ENCODE assay signal across 22 cellular contexts in the genomic region with DNA sequence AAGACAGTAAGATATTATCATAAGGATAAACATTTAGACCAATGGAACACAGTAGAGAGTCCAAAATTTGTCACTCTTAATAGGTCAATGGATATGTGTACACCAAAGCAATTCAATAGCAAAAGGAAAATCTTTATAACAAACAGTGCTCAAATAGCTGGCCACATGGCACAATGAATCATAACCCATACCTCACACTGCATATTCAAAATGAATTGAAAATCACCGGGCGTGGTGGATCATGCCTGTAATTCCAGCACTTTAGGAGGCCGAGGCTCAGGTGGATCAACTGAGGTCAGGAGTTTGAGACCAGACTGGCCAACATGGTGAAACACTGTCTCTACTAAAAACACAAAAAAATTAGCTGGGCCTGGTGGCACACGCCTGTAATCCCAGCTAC. TPM values are rescaled to one million over a fixed set of nuclear protein-coding genes. Genes with fewer than 3 reads are reported as not detected.
"Had no signal": no experiment of that assay in that cellular context is flagged by ENCODE, and none has a peak within 500 bp of the region (broad histone marks: within the 10 kb centered on the region; RNA-seq: fewer than 3 reads in every experiment).

No MANE protein-coding gene starts in this region.

- H3K27me3 ChIP-seq: esophagus muscularis mucosa, gastrocnemius medialis, heart right ventricle, neutrophil, upper lobe of right lung, vagina had no signal

- H3K4me1 ChIP-seq: esophagus muscularis mucosa, gastrocnemius medialis, heart right ventricle, upper lobe of right lung, vagina had no signal

- DNase-seq: effector CD4-positive, alpha-beta T cell; endodermal cell; gastrocnemius medialis; heart right ventricle; hypothalamus; kidney glomerular epithelial cell; mammary epithelial cell; naive thymus-derived CD8-positive, alpha-beta T cell; stimulated activated naive CD4-positive, alpha-beta T cell treated with Interleukin-2 at 50 U/mL for 16 hours; upper lobe of right lung had no signal

- FAIRE-seq: islet of Langerhans had no signal

- H3K9me3 ChIP-seq: esophagus muscularis mucosa, gastrocnemius medialis, heart right ventricle, neutrophil, upper lobe of right lung, vagina had no signal

- ATAC-seq: gastrocnemius medialis; heart right ventricle; left lobe of liver; naive thymus-derived CD8-positive, alpha-beta T cell; sciatic nerve; upper lobe of right lung had no signal

- H3K27ac ChIP-seq: coronary artery, esophagus muscularis mucosa, gastrocnemius medialis, heart right ventricle, neutrophil, skin epidermis, upper lobe of right lung, vagina had no signal

- H3K4me3 ChIP-seq: coronary artery, esophagus muscularis mucosa, gastrocnemius medialis, heart right ventricle, skin epidermis, upper lobe of right lung, vagina had no signal

- H3K36me3 ChIP-seq: esophagus muscularis mucosa, gastrocnemius medialis, heart right ventricle, neutrophil, upper lobe of right lung, vagina had no signal

RNA-seq across cellular contexts. Expression of a gene that starts 8.4 kb away (rescaled TPM):
- total RNA-seq: left lobe of liver, mesenteric fat pad, mononuclear cell, upper lobe of right lung had no signal

RNA-seq across cellular contexts. Expression of a gene that starts 37.5 kb away (rescaled TPM):
- total RNA-seq: endodermal cell, mammary epithelial cell, osteoblast, pulmonary artery endothelial cell had no signal
